In genomic region chrX:25721564-25721963, GRCh38 we compare ENCODE assay signal across 3 cellular contexts.
TF ChIP-seq lines count a peak whose summit lies in the region.

No MANE protein-coding gene starts in this region.

TF ChIP-seq in SK-N-SH, 30 proteins besides CTCF, POLR2A, EP300 and RAD21:
- TF ChIP-seq USF1 (IDR thresholded peaks at IDR 0.05; ENCODE audit: borderline replicate concordance, low read depth), result no peak
- peak; percentile 37 for TF ChIP-seq SMC3 (IDR thresholded peaks at IDR 0.05; ENCODE audit: low read depth, low read length)
TF ChIP-seq in SK-N-SH: peak in this region for 1.

TF ChIP-seq in SK-N-SH treated with all-trans-retinoic acid at 6 μM for 48 hours, 23 proteins besides CTCF, POLR2A, EP300 and RAD21:
- TF ChIP-seq ARNTL (CRISPR knock-in tag; IDR thresholded peaks at IDR 0.05; ENCODE audit: borderline replicate concordance, low read depth) (no peak), ISL1 (CRISPR knock-in tag; IDR thresholded peaks at IDR 0.05) (no peak), ZFP3 (CRISPR knock-in tag; IDR thresholded peaks at IDR 0.05) (no peak), OSR1 (CRISPR knock-in tag; IDR thresholded peaks at IDR 0.05) (no peak), ZNF8 (CRISPR knock-in tag; IDR thresholded peaks at IDR 0.05) (no peak)

TF ChIP-seq in H1, 55 proteins besides CTCF, POLR2A, EP300 and RAD21:
- no peak for TF ChIP-seq BRCA1 (IDR thresholded peaks at IDR 0.05; ENCODE audit: low read depth, low read length)
- TF ChIP-seq TBP (IDR thresholded peaks at IDR 0.05; ENCODE audit: low read depth, low read length), result no peak
TF ChIP-seq in H1: peak in this region for 0.
